In the genomic region with DNA sequence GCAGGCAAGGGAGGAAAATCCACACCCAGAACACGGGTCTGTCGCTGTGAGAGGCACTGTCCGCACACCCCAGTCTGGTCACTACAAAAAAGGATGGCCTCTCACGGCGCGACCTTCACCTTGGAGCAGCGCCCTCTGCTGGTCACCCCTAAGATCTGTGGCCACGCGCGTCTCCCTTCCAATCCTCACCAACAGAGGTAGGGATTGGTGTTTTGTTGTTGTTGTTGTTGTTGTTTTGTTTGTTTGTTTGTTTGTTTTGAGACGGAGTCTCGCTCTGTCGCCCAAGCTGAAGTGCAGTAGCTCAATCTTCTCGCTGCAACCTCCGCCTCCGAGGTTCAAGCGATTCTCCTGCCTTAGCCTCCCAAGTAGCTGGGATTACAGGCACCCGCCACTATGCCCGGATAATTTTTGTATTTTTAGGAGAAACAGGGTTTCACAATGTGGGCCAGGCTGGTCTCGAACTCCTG, we compare ENCODE assay signal across 8 cellular contexts. TPM values are rescaled to one million over a fixed set of nuclear protein-coding genes. Genes with fewer than 3 reads are reported as not detected.
A peak's percentile ranks its signal among the peaks of the same experiment; 100 is the strongest.
DNase-seq lines count a peak whose midpoint lies in the region; ATAC-seq and TF ChIP-seq lines count a peak whose summit lies in the region.

No MANE protein-coding gene starts in this region.

- intact Hi-C loops in MCF 10A (cut with micrococcal nuclease) (no loop called here), left lung (cut with DNase I) (no loop called here)

- H3K9ac ChIP-seq in HUES64 (ENCODE audit: low read depth, low read length): no peak overlapping the region

- POLR2A ChIA-PET in MCF 10A (lab: Yijun Ruan, JAX): interaction anchor here (0.7 kb wide), 1 partner anchor 8 kb away, joined by 3 read pairs; no protein-coding TSS in a partner anchor

- 48% methylated on average over 20 of the region's 20 CpGs for WGBS in HUES64

- no peaks in the 10 kb centered on the region for H3K27me3 ChIP-seq in GM06990 (replicated peaks; ENCODE audit: control insufficient read depth, insufficient read depth, low read length)
- no peaks in the 10 kb centered on the region for H3K27me3 ChIP-seq in HUES64 (ENCODE audit: insufficient read depth, low read length)
- H3K27me3 ChIP-seq in left lung: no peaks in the 10 kb centered on the region

- H3K36me3 ChIP-seq in GM06990 (ENCODE audit: control insufficient read depth, insufficient read depth, low read length): no peaks in the 10 kb centered on the region
- no peaks in the 10 kb centered on the region for H3K36me3 ChIP-seq in HUES64 (ENCODE audit: insufficient read depth, low read length)
- H3K36me3 ChIP-seq in left lung: no peaks in the 10 kb centered on the region

- H3K9me3 Mint-ChIP-seq in MCF 10A (ENCODE audit: unreplicated experiment): no peaks in the 10 kb centered on the region

- no peak overlapping the region for H3K27ac Mint-ChIP-seq in MCF 10A (ENCODE audit: low read depth, unreplicated experiment)

- CTCF ChIA-PET in MCF 10A (lab: Yijun Ruan, JAX): interaction anchor here (0.6 to 2.6 kb wide), 9 partner anchors 9 to 95 kb away, joined by 3 to 11 read pairs (median 3); no protein-coding TSS in a partner anchor

- no peaks in the 10 kb centered on the region for H3K27me3 Mint-ChIP-seq in MCF 10A (ENCODE audit: insufficient read depth, unreplicated experiment)

- peak; percentile 34 for DNase-seq in GM06990 (ENCODE audit: extremely low read depth, insufficient read length)
- peak; percentile 52 for DNase-seq in UCSD-AML1 (lab: John Stamatoyannopoulos, UW; ENCODE audit: unreplicated experiment)
- peak; percentile 48 for DNase-seq in MCF 10A (ENCODE audit: unreplicated experiment)
- DNase-seq in left lung: peak; percentile 55 to 91
- peak; percentile 44 for DNase-seq in stimulated activated CD8-positive, alpha-beta memory T cell treated with anti-CD3 and anti-CD28 coated beads, Interleukin-15, amount 100 ng/mL, for 1 hour (ENCODE audit: low read depth)
- DNase-seq in OCI-M2 (lab: John Stamatoyannopoulos, UW; ENCODE audit: unreplicated experiment): no peak
- no peak for DNase-seq in foreskin melanocyte

- TF ChIP-seq CTCF in GM06990 (IDR thresholded peaks at IDR 0.05; ENCODE audit: insufficient read depth, low read length, poor library complexity, severe bottlenecking): peak; percentile 80
- peak; percentile 71 for TF ChIP-seq CTCF in MCF 10A (IDR thresholded peaks at IDR 0.05; ENCODE audit: unreplicated experiment)
- TF ChIP-seq CTCF in left lung (IDR thresholded peaks at IDR 0.05): peak; percentile 54 to 81

- peak overlapping the region; percentile 40 for H3K4me3 ChIP-seq in GM06990 (replicated peaks; ENCODE audit: low read depth, low read length)
- peak overlapping the region; percentile 2; the same call in 1 of the 2 replicates for H3K4me3 ChIP-seq in HUES64 (ENCODE audit: low read length)
- H3K4me3 ChIP-seq in left lung: no peak overlapping the region

- no peaks in the 10 kb centered on the region for H3K4me1 ChIP-seq in HUES64 (ENCODE audit: insufficient read depth, low read length)
- H3K4me1 ChIP-seq in left lung: peaks cover 0 to 7% of the 10 kb centered on the region in 2 donors

- BruUV-seq in MCF 10A (replicated peaks; lab: Mats Ljungman, UMichigan): no TSS peak

- ATAC-seq in left lung: peak; percentile 95

- no peaks in the 10 kb centered on the region for H3K4me1 Mint-ChIP-seq in MCF 10A (ENCODE audit: insufficient read depth, unreplicated experiment)

- H3K9me3 ChIP-seq in HUES64 (ENCODE audit: insufficient read depth, low read depth, low read length) (no peaks in the 10 kb centered on the region), left lung (no peaks in the 10 kb centered on the region)

- no peak overlapping the region for H3K27ac ChIP-seq in HUES64 (ENCODE audit: low read depth, low read length)
- no peak overlapping the region for H3K27ac ChIP-seq in left lung

- H3K4me3 Mint-ChIP-seq in MCF 10A (ENCODE audit: unreplicated experiment): no peak overlapping the region

- H3K36me3 Mint-ChIP-seq in MCF 10A (ENCODE audit: insufficient read depth, unreplicated experiment): no peaks in the 10 kb centered on the region

RNA-seq across cellular contexts. Expression of gene C17orf58, which starts 15.0 kb away (rescaled TPM):
- polyA plus RNA-seq in HUES64 (2013, experiment 1 of 2): 16.0 TPM
- polyA plus RNA-seq in HUES64 (2013, experiment 2 of 2): 20.2 TPM
- total RNA-seq in MCF 10A (2022) (9.5 and 12.9 TPM in 2 replicates), left lung (1 to 10 TPM; 6.3 to 6.6 TPM)

RNA-seq across cellular contexts. Expression of gene KPNA2, which starts 24.3 kb away (rescaled TPM):
- 365 TPM for polyA plus RNA-seq in HUES64 (2013, experiment 1 of 2)
- polyA plus RNA-seq in HUES64 (2013, experiment 2 of 2): 396 TPM
- total RNA-seq in MCF 10A (2022) (120 and 132 TPM in 2 replicates), left lung (10 to 100 TPM; 41.1 to 56.1 TPM)

Comparison
In these comparisons a context has a peak if more than half of its experiments do, and no peak if none do; other contexts are left out.
1. DNase-seq: peak in GM06990 (single experiment), UCSD-AML1 (single experiment), MCF 10A (single experiment), left lung (2 of 2) and stimulated activated CD8-positive, alpha-beta memory T cell treated with anti-CD3 and anti-CD28 coated beads, Interleukin-15, amount 100 ng/mL, for 1 hour (single experiment); none in OCI-M2 (single experiment) and foreskin melanocyte (single experiment).
2. H3K4me3 ChIP-seq: peak in GM06990 (single experiment) and HUES64 (single experiment); none in left lung (0 of 2).
3. Peak in every context shown above with its lines, with median percentiles within 50 percentile points of each other: CTCF ChIP-seq.